2 cellular contexts compared by ENCODE assay signal in genomic region chr14:72457641-72458040, GRCh38.
TF ChIP-seq lines count a peak whose summit lies in the region.

No MANE protein-coding gene starts in this region.

TF ChIP-seq in SK-N-SH, 30 proteins besides CTCF, POLR2A, EP300 and RAD21 (continued from another document):
- TF ChIP-seq POLR2AphosphoS5 (IDR thresholded peaks at IDR 0.05; ENCODE audit: low read depth, low read length) = no peak
TF ChIP-seq in SK-N-SH: peak in this region for 0.

TF ChIP-seq in WTC11, 78 proteins besides CTCF, POLR2A, EP300 and RAD21 (continued from another document):
- no peak for TF ChIP-seq ATF2 (CRISPR knock-in tag; IDR thresholded peaks at IDR 0.05; ENCODE audit: borderline replicate concordance, low read depth)
- no peak for TF ChIP-seq E2F4 (CRISPR knock-in tag; IDR thresholded peaks at IDR 0.05; ENCODE audit: borderline replicate concordance, low read depth)
- TF ChIP-seq ZBTB43 (CRISPR knock-in tag; IDR thresholded peaks at IDR 0.05) = no peak
- TF ChIP-seq CREM (CRISPR knock-in tag; IDR thresholded peaks at IDR 0.05) = no peak
- no peak for TF ChIP-seq TCF7 (CRISPR knock-in tag; IDR thresholded peaks at IDR 0.05; ENCODE audit: low read depth)
- no peak for TF ChIP-seq SP1 (CRISPR knock-in tag; conservative IDR thresholded peaks at IDR 0.05)
- no peak for TF ChIP-seq ZNF317 (CRISPR knock-in tag; IDR thresholded peaks at IDR 0.05; ENCODE audit: borderline replicate concordance, low read depth)
- no peak for TF ChIP-seq FOXP1 (CRISPR knock-in tag; IDR thresholded peaks at IDR 0.05; ENCODE audit: borderline replicate concordance)
- TF ChIP-seq FOXP4 (CRISPR knock-in tag; IDR thresholded peaks at IDR 0.05) = no peak
